In the genomic region with DNA sequence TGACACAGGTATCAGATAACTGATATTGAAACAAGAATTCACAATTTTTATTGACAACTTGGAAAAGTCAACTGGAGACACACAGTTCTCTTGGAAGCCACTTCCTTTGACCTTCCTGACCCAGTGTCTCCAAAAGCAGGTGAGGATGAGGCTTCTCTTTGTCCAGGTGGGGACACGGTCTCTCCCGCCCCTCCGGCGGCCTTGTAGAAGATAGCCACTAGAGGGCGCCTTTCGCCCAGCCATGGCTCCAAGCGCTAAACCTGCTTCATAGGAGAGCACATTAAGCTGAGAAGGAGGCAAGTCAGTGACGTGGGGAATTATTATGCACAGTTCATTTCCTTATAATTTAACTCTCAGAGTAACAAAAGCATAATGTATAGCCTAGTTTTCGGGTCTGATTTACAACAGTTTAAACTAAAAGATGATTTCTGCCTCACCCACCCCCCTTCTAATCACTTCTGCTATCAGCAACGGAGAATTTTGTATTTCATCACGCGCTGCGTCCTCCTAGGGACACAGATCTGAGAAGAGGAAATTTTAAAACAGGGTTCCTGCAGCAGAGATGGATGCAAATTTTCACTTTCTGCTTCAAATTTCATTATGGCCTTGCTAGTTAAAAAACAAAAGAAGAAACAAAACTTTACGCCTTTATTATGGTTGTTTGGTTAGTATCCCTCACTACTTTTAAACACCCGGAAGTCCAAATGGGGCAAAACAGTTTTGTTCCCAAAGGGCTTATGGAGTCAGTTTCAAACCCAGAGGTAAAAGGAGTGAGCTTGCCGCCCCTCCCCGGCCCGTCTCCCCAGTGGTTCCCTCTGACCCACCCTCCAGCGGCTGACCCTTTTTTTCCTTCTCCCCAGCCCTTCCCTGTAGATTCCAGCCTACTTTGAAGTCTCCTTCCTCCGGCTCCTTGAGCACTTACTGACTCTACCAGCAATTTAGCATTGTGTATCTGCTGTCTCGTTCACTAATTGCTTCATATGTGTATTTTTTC, we compare ENCODE assay signal across 8 cellular contexts.
DNase-seq lines count a peak whose midpoint lies in the region; ATAC-seq and TF ChIP-seq lines count a peak whose summit lies in the region.

No MANE protein-coding gene starts in this region.

- peaks cover 0 to 3% of the 10 kb centered on the region in 2 donors for H3K4me1 ChIP-seq in left lung

- no peaks in the 10 kb centered on the region for H3K36me3 ChIP-seq in left lung

- peak; percentile 99 for ATAC-seq in GM18909 (IDR thresholded peaks at IDR 0.05; ENCODE audit: poor library complexity, unreplicated experiment)
- ATAC-seq in HG03175 (IDR thresholded peaks at IDR 0.05; ENCODE audit: unreplicated experiment) = peak; percentile 94
- peak; percentile 100 for ATAC-seq in left lung

- H3K4me3 ChIP-seq in choroid plexus epithelial cell (ENCODE audit: low read depth, low read length) (peak overlapping the region; percentile 34), left lung (peak overlapping the region; percentile 2 to 28)

- DNase-seq in AG09319 (ENCODE audit: extremely low read depth, low read depth) (peak; percentile 37), NCI-H2196 treated with DMSO at 0.1 percent for 48 hours (lab: John Stamatoyannopoulos, UW; ENCODE audit: unreplicated experiment) (peak; percentile 48), choroid plexus epithelial cell (ENCODE audit: low read depth) (peak; percentile 83), left lung (peak; percentile 66 to 91)
- DNase-seq in activated CD4-positive, alpha-beta T cell treated with anti-CD3 and anti-CD28 coated beads for 24 hours (ENCODE audit: low read depth in 2 of 2) = peak; percentile 65 to 69
- DNase-seq in stimulated activated CD4-positive, alpha-beta T cell treated with anti-CD3 and anti-CD28 coated beads, Interleukin-2, amount 100 ng/mL, for 48 hours = peak; percentile 78 to 79

- H3K27ac ChIP-seq in left lung = peak overlapping the region in 1 of 2 donors; percentile 13

- intact Hi-C loops in left lung (cut with DNase I) = no loop called here

- H3K9me3 ChIP-seq in left lung = no peaks in the 10 kb centered on the region

- TF ChIP-seq CTCF in AG09319 (IDR thresholded peaks at IDR 0.05; ENCODE audit: low read depth, low read length) = peak; percentile 98
- TF ChIP-seq CTCF in choroid plexus epithelial cell (conservative IDR thresholded peaks at IDR 0.05; ENCODE audit: low read depth, low read length) = peak; percentile 99
- peak; percentile 93 to 95 for TF ChIP-seq CTCF in left lung (IDR thresholded peaks at IDR 0.05)

- H3K27me3 ChIP-seq in left lung = no peaks in the 10 kb centered on the region
